8 cellular contexts compared by ENCODE assay signal in the genomic region with DNA sequence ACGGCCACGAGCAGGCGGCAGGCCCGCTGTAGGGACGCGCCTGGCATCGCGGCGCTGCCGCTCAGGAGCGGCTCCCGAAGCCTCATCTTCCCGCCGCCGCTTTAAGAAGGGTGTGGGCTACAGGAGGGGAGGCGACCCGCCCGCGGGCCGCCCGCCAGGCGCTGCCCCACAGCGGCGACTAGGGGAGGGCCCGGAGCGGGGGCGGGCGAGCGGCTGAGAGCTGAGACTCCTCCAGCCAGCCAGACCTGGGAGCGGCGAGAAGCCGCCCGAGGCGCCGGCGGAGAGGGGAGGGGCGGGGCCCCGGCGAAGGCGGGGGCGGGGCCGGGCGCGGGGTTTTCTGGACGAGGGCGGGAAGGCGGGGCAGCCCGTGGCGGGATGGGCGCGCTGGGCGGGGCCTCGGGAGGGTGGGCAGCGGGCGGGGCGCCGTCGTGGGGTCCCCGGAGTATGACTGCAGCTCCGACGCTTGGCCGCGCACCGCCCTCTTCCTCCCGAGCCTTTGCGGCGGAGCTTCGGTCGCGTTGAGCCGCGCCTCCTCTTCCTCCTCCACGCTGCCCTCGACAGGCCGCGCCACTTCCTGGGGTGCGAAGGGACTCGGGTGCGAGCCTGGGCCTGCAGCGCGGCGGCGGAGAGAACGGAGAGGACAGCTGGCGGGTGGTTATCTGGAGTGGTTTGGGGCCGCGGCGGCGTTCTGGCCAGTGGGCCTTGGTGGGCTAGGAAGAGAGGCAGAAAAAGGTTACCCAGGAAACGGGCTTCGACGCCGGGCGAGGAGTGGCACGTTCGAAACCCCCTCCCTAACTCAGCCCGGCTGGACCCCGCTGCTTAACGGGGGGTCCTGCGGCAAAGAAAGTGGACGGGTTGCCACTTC. TPM values are rescaled to one million over a fixed set of nuclear protein-coding genes. Genes with fewer than 3 reads are reported as not detected.
DNase-seq lines count a peak whose midpoint lies in the region; ATAC-seq, FAIRE-seq and TF ChIP-seq lines count a peak whose summit lies in the region.

A gene with protein sequence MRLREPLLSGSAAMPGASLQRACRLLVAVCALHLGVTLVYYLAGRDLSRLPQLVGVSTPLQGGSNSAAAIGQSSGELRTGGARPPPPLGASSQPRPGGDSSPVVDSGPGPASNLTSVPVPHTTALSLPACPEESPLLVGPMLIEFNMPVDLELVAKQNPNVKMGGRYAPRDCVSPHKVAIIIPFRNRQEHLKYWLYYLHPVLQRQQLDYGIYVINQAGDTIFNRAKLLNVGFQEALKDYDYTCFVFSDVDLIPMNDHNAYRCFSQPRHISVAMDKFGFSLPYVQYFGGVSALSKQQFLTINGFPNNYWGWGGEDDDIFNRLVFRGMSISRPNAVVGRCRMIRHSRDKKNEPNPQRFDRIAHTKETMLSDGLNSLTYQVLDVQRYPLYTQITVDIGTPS (minus strand): TSS at position 253 of the 865 bp plus-strand sequence. CDS start 167 bp downstream, at position 86.

- H3K9me3 Mint-ChIP-seq in T-helper 2 cell treated with Interferon-gamma antibody and Interleukin-4, amounts not matched to agents 5 μg/mL and 100 μg/mL, for 36 hours, result no peaks in the 10 kb centered on the region

- H3K27me3 ChIP-seq in right atrium auricular region, result no peaks in the 10 kb centered on the region

- H3K4me3 ChIP-seq in right atrium auricular region, result peak within 1 kb of the TSS; percentile 79 to 92

- peak in 1 of 2 donors; percentile 3 for TF ChIP-seq CTCF in right atrium auricular region (IDR thresholded peaks at IDR 0.05)

- peak; percentile 82 for DNase-seq in NCI-H2029 (lab: John Stamatoyannopoulos, UW)
- peak; percentile 91 for DNase-seq in T-helper 2 cell treated with Interferon-gamma antibody and Interleukin-4, amounts not matched to agents 5 μg/mL and 100 μg/mL, for 36 hours (ENCODE audit: low spot score)
- DNase-seq in anterior cingulate cortex (lab: John Stamatoyannopoulos, UW), result peak in 56 of 58 donors; percentile 26 to 86 (median 80)
- peak; percentile 96 for DNase-seq in right atrium auricular region (ENCODE audit: low spot score)
- DNase-seq in putamen (ENCODE audit: low spot score), result peak; percentile 79
- DNase-seq in urothelium cell line (ENCODE audit: low spot score), result peak; percentile 98

- peaks cover 14% of the 10 kb centered on the region for H3K36me3 Mint-ChIP-seq in T-helper 2 cell treated with Interferon-gamma antibody and Interleukin-4, amounts not matched to agents 5 μg/mL and 100 μg/mL, for 36 hours (ENCODE audit: low read depth)

- no peak for FAIRE-seq in urothelium cell line (lab: Jason Lieb, UNC)

- peak; percentile 66 for ATAC-seq in GM18502 (IDR thresholded peaks at IDR 0.05; ENCODE audit: poor library complexity, unreplicated experiment)
- peak; percentile 63 for ATAC-seq in HG02885 (IDR thresholded peaks at IDR 0.05; ENCODE audit: poor library complexity, unreplicated experiment)

- no peaks in the 10 kb centered on the region for H3K27me3 Mint-ChIP-seq in T-helper 2 cell treated with Interferon-gamma antibody and Interleukin-4, amounts not matched to agents 5 μg/mL and 100 μg/mL, for 36 hours (ENCODE audit: low read depth)

- peak within 1 kb of the TSS; percentile 99 for H3K27ac ChIP-seq in right atrium auricular region

- H3K27ac Mint-ChIP-seq in T-helper 2 cell treated with Interferon-gamma antibody and Interleukin-4, amounts not matched to agents 5 μg/mL and 100 μg/mL, for 36 hours, result peak within 1 kb of the TSS; percentile 97

- H3K36me3 ChIP-seq in right atrium auricular region, result no peaks in the 10 kb centered on the region

- H3K9me3 ChIP-seq in right atrium auricular region, result no peaks in the 10 kb centered on the region

- H3K4me1 Mint-ChIP-seq in T-helper 2 cell treated with Interferon-gamma antibody and Interleukin-4, amounts not matched to agents 5 μg/mL and 100 μg/mL, for 36 hours (ENCODE audit: low read depth), result peaks cover 51% of the 10 kb centered on the region

- H3K4me3 Mint-ChIP-seq in T-helper 2 cell treated with Interferon-gamma antibody and Interleukin-4, amounts not matched to agents 5 μg/mL and 100 μg/mL, for 36 hours, result peak within 1 kb of the TSS; percentile 96

- peaks cover 0 to 49% of the 10 kb centered on the region in 2 donors for H3K4me1 ChIP-seq in right atrium auricular region

RNA-seq across cellular contexts. Expression of the gene that starts here (rescaled TPM):
- total RNA-seq in right atrium auricular region, result 10 to 100 TPM; 57.6 to 76.1 TPM

Comparison
In these comparisons a context has a peak if more than half of its experiments do, and no peak if none do; other contexts are left out.
1. Peak in every context shown above with its lines: DNase-seq, ATAC-seq, H3K4me3 ChIP-seq and H3K27ac ChIP-seq.